23 cellular contexts compared by ENCODE assay signal in genomic region chr13:37241786-37242185, GRCh38.
"Had no signal": no experiment of that assay in that cellular context is flagged by ENCODE, and none has a peak within 500 bp of the region (broad histone marks: within the 10 kb centered on the region; RNA-seq: fewer than 3 reads in every experiment).

No MANE protein-coding gene starts in this region.

- ATAC-seq: activated T-cell treated with anti-CD3 and anti-CD28 coated beads, Interleukin-2, amount 50 U/mL, for 4 hours; Right ventricle myocardium inferior; T-cell had no signal

- DNase-seq: activated CD4-positive, alpha-beta memory T cell treated with anti-CD3 and anti-CD28 coated beads for 36 hours; activated CD4-positive, alpha-beta T cell treated with anti-CD3 and anti-CD28 coated beads, Interleukin-2, amount 10 ng/mL, durations not matched to agents 7 days and 5 days; activated CD4-positive, CD25-positive, alpha-beta regulatory T cell; activated CD8-positive, alpha-beta memory T cell treated with anti-CD3 and anti-CD28 coated beads for 24 hours; activated effector memory CD4-positive, alpha-beta T cell treated with anti-CD3 and anti-CD28 coated beads, Interleukin-2, amount 50 U/mL, for 16 hours; activated naive CD4-positive, alpha-beta T cell treated with anti-CD3 and anti-CD28 coated beads for 36 hours; activated T-cell treated with anti-CD3 and anti-CD28 coated beads, Interleukin-2, amount 50 U/mL, for 4 hours; Kasumi-1; KBM-7; NCI-H1092; NCI-H1417; NCI-H1930; NCI-H2107; NCI-H2171 treated with DMSO at 0.1 percent for 48 hours; NCI-H345; NCI-H510A; NCI-H526 treated with DMSO at 0.1 percent for 48 hours; NCI-H82; RPMI8226; T-cell had no signal

- H3K4me3 ChIP-seq: cardiac muscle cell, SK-N-MC had no signal
